ENCODE assay signal across 8 cellular contexts in the genomic region with DNA sequence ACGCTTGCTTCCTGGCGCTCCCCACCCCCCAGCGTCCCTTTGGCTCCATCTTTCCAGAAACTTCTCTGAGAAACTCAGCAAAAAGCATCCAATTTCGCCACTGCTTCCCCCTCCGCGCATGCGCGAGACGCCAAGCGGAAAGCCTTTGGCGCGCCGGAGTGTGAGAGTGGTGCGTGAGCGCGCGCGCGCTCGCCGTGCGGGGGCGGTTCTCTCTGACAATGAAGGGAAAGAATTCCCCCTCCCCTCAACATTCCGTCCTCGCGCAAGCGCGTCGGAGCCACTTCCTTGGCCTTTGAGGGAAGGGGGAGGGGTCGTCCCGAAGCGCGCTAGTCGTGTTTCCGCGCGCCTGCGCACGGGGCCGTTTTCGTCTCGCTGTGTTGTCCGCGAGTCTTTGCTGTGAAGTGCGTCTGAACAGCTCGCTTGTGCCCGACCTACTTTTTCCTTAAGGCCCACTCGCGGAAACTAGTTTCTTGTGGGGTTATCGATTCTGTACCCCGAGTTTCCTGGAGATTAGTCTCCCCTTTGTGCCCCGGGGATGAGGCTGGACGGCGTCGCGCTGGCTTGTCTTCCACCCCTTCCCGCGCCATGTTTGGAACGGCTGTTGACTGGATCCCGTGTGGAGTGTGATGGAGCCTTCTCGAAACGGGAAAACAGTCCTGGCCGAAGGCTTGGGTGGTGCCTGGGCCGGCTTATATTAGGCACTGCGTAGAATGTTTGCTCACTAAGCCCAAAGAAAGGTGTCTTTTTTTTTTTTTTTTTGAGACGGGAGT. TPM values are rescaled to one million over a fixed set of nuclear protein-coding genes. Genes with fewer than 3 reads are reported as not detected.
A peak's percentile ranks its signal among the peaks of the same experiment; 100 is the strongest.
DNase-seq lines count a peak whose midpoint lies in the region; ATAC-seq and TF ChIP-seq lines count a peak whose summit lies in the region.

No MANE protein-coding gene starts in this region.

- H3K27me3 ChIP-seq in ascending aorta (no peaks in the 10 kb centered on the region), right atrium auricular region (no peaks in the 10 kb centered on the region), prostate gland (replicated peaks; ENCODE audit: insufficient read depth) (no peaks in the 10 kb centered on the region)

- H3K27ac ChIP-seq in ascending aorta = peak overlapping the region; percentile 100
- peak overlapping the region; percentile 99 for H3K27ac ChIP-seq in right atrium auricular region
- H3K27ac ChIP-seq in prostate gland = peak overlapping the region; percentile 99 to 100

- H3K36me3 Mint-ChIP-seq in T-helper 2 cell treated with Interferon-gamma antibody and Interleukin-4, amounts not matched to agents 5 μg/mL and 100 μg/mL, for 36 hours (ENCODE audit: low read depth) = peaks cover 18% of the 10 kb centered on the region

- H3K4me3 ChIP-seq in ascending aorta = peak overlapping the region; percentile 79 to 95
- H3K4me3 ChIP-seq in right atrium auricular region = peak overlapping the region; percentile 76
- H3K4me3 ChIP-seq in prostate gland = peak overlapping the region; percentile 53 to 79

- peaks cover 22% of the 10 kb centered on the region for H3K4me1 Mint-ChIP-seq in T-helper 2 cell treated with Interferon-gamma antibody and Interleukin-4, amounts not matched to agents 5 μg/mL and 100 μg/mL, for 36 hours (ENCODE audit: low read depth)

- intact Hi-C loops in ascending aorta (cut with DNase I) (loop anchor here (1.0 to 2.0 kb wide), 2 partner anchors 11 to 51 kb away; partner anchors contain the start of gene SPEN), prostate gland (cut with DNase I) (loop anchor here (2.0 kb wide), 1 partner anchor 13 kb away; no protein-coding TSS in a partner anchor)

- no peaks in the 10 kb centered on the region for H3K9me3 ChIP-seq in ascending aorta
- no peaks in the 10 kb centered on the region for H3K9me3 ChIP-seq in right atrium auricular region
- no peaks in the 10 kb centered on the region for H3K9me3 ChIP-seq in prostate gland

- 2% methylated on average over 66 of the region's 66 CpGs for WGBS in prostate gland

- H3K4me3 Mint-ChIP-seq in T-helper 2 cell treated with Interferon-gamma antibody and Interleukin-4, amounts not matched to agents 5 μg/mL and 100 μg/mL, for 36 hours = peak overlapping the region; percentile 96

- no peaks in the 10 kb centered on the region for H3K36me3 ChIP-seq in ascending aorta
- H3K36me3 ChIP-seq in right atrium auricular region = no peaks in the 10 kb centered on the region
- no peaks in the 10 kb centered on the region for H3K36me3 ChIP-seq in prostate gland

- peaks cover 2% of the 10 kb centered on the region for H3K27me3 Mint-ChIP-seq in T-helper 2 cell treated with Interferon-gamma antibody and Interleukin-4, amounts not matched to agents 5 μg/mL and 100 μg/mL, for 36 hours (ENCODE audit: low read depth)

- H3K9me3 Mint-ChIP-seq in T-helper 2 cell treated with Interferon-gamma antibody and Interleukin-4, amounts not matched to agents 5 μg/mL and 100 μg/mL, for 36 hours = no peaks in the 10 kb centered on the region

- H3K4me1 ChIP-seq in ascending aorta (peaks cover 0 to 30% of the 10 kb centered on the region in 2 donors), right atrium auricular region (peaks cover 0 to 22% of the 10 kb centered on the region in 2 donors), prostate gland (replicated peaks) (no peaks in the 10 kb centered on the region)

- TF ChIP-seq POLR2A in GM15510 (IDR thresholded peaks at IDR 0.05; ENCODE audit: borderline replicate concordance, extremely low read depth, insufficient read length) = peak; percentile 68
- TF ChIP-seq POLR2A in prostate gland (IDR thresholded peaks at IDR 0.05) = peak; percentile 94

- peak; percentile 38 for ATAC-seq in HG02938 (IDR thresholded peaks at IDR 0.05; ENCODE audit: unreplicated experiment)

- peak overlapping the region; percentile 98 for H3K27ac Mint-ChIP-seq in T-helper 2 cell treated with Interferon-gamma antibody and Interleukin-4, amounts not matched to agents 5 μg/mL and 100 μg/mL, for 36 hours

- DNase-seq in NCI-H1930 (lab: John Stamatoyannopoulos, UW) (peak; percentile 98 to 100), ascending aorta (ENCODE audit: low spot score in 2 of 2) (peak; percentile 97 to 100), right atrium auricular region (ENCODE audit: low spot score) (peak; percentile 99), prostate gland (ENCODE audit: low spot score) (peak; percentile 99), ureter (ENCODE audit: low spot score) (peak; percentile 100)
- DNase-seq in T-helper 2 cell treated with Interferon-gamma antibody and Interleukin-4, amounts not matched to agents 5 μg/mL and 100 μg/mL, for 36 hours (ENCODE audit: low spot score) = peak; percentile 99

- TF ChIP-seq CTCF in ascending aorta (IDR thresholded peaks at IDR 0.05) (no peak), right atrium auricular region (IDR thresholded peaks at IDR 0.05) (no peak), prostate gland (IDR thresholded peaks at IDR 0.05) (peak in 1 of 4 experiments; percentile 13)

RNA-seq across cellular contexts. Expression of gene SPEN, which starts 11.6 kb away (rescaled TPM):
- total RNA-seq in ascending aorta (53.9 TPM), right atrium auricular region (10 to 100 TPM; 25.0 to 32.9 TPM), prostate gland (10 to 100 TPM; 31.9 to 48.3 TPM), ureter (85.2 TPM)

RNA-seq across cellular contexts. Expression of gene UQCRHL, which starts 28.5 kb away (rescaled TPM):
- total RNA-seq in ascending aorta (not detected), right atrium auricular region (1 to 10 TPM; 1.6 to 5.5 TPM), prostate gland (1 to 10 TPM; 1.6 to 2.4 TPM), ureter (0.96 TPM)

Comparison
In these comparisons a context has a peak if more than half of its experiments do, and no peak if none do; other contexts are left out.
1. Peak in every context shown above with its lines: DNase-seq, ATAC-seq, H3K4me3 ChIP-seq and H3K27ac ChIP-seq.